13 cellular contexts compared by ENCODE assay signal in the genomic region with DNA sequence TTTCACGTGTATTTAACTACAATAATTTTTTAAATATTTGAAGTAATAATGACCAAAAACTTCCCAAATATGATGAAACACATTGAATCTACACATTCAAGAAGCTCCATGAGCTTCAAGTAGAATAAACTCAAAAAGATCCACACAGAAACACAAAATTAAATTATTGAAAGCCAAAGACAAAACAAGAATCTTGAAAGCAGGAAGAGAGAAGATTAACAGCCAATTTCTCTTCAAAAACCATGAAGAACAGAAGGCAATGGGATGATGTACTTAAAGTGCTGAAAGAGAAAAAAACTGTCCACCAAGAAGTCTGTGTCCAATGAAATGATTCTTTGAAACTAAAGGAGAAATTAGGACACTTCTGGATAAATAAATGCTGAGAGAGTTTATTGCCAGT. TPM values are rescaled to one million over a fixed set of nuclear protein-coding genes. Genes with fewer than 3 reads are reported as not detected.
A peak's percentile ranks its signal among the peaks of the same experiment; 100 is the strongest.
DNase-seq lines count a peak whose midpoint lies in the region; ATAC-seq and TF ChIP-seq lines count a peak whose summit lies in the region.
"Had no signal": no experiment of that assay in that cellular context is flagged by ENCODE, and none has a peak within 500 bp of the region (broad histone marks: within the 10 kb centered on the region; RNA-seq: fewer than 3 reads in every experiment).

No MANE protein-coding gene starts in this region.

- H3K9me3 Mint-ChIP-seq in WTC11: peaks cover 38% of the 10 kb centered on the region

- CTCF ChIA-PET in HEK293 (lab: Yijun Ruan, JAX) (no interaction called here), WTC11 (lab: Charles Lee) (no interaction called here)

- peaks cover 5% of the 10 kb centered on the region; the same call in 1 of the 2 replicates for H3K4me1 Mint-ChIP-seq in WTC11

- H3K4me1 ChIP-seq in HEK293 (ENCODE audit: control insufficient read depth, insufficient read depth, low read length): no peaks in the 10 kb centered on the region

- no peaks in the 10 kb centered on the region for H3K9me3 ChIP-seq in HEK293 (ENCODE audit: control insufficient read depth, insufficient read depth, low read depth, low read length)

- no peak for DNase-seq in WTC11 (ENCODE audit: low spot score)
- DNase-seq in activated CD4-positive, alpha-beta T cell treated with anti-CD3 and anti-CD28 coated beads for 48 hours: no peak
- no peak for DNase-seq in activated CD4-positive, alpha-beta T cell treated with anti-CD3 and anti-CD28 coated beads, Interleukin-2, amount 50 U/mL, for 1 hour
- DNase-seq: Calu3, DMS79 treated with DMSO at 0.1 percent for 48 hours, GF-D8, H9 had no signal

- H3K4me3 Mint-ChIP-seq in WTC11: no peak overlapping the region
- H3K4me3 Mint-ChIP-seq: B cell; CD8-positive, alpha-beta T cell; H9 had no signal

- no peak overlapping the region for H3K27ac ChIP-seq in HEK293 (ENCODE audit: extremely low read depth, low read depth, low read length)
- H3K27ac ChIP-seq: BLaER1 treated with 17β-estradiol and CSF1 and Interleukin-3, amounts not matched to agents 10 nM and 100 nM had no signal

- no peak for TF ChIP-seq CTCF in HEK293 (tag by site-specific recombination; IDR thresholded peaks at IDR 0.05)
- TF ChIP-seq CTCF in WTC11 (IDR thresholded peaks at IDR 0.05): no peak

- H3K27me3 Mint-ChIP-seq in WTC11 (ENCODE audit: low read depth): peaks cover 5% of the 10 kb centered on the region; the same call in 1 of the 2 replicates

- POLR2A ChIA-PET in HEK293 (lab: Yijun Ruan, JAX): no interaction called here
- POLR2A ChIA-PET in WTC11 (lab: Charles Lee): no interaction called here

- peaks cover 22% of the 10 kb centered on the region for H3K36me3 Mint-ChIP-seq in WTC11

- H3K4me3 ChIP-seq in HEK293 (ENCODE audit: low read depth, low read length): no peak overlapping the region
- H3K4me3 ChIP-seq: BLaER1 treated with 17β-estradiol and CSF1 and Interleukin-3, amounts not matched to agents 10 nM and 100 nM had no signal

- no peak for ATAC-seq in WTC11
- ATAC-seq: CD8-positive, alpha-beta T cell had no signal

- H3K27ac Mint-ChIP-seq in WTC11: no peak overlapping the region
- H3K27ac Mint-ChIP-seq: B cell, H9 had no signal

- H3K36me3 ChIP-seq in HEK293 (ENCODE audit: control insufficient read depth in 2 of 2, insufficient read depth in 1 of 2, low read length in 2 of 2): no peaks in the 10 kb centered on the region
- H3K36me3 ChIP-seq: BLaER1 treated with 17β-estradiol and CSF1 and Interleukin-3, amounts not matched to agents 10 nM and 100 nM had no signal

TF ChIP-seq in HEK293, 187 proteins besides CTCF, POLR2A, EP300 and RAD21:
- TF ChIP-seq SETDB1 (IDR thresholded peaks at IDR 0.05; ENCODE audit: insufficient read length, low read length): peak; percentile 73
- no peak for TF ChIP-seq ZNF768 (tag by site-specific recombination; IDR thresholded peaks at IDR 0.05)

TF ChIP-seq in WTC11, 78 proteins besides CTCF, POLR2A, EP300 and RAD21:
- TF ChIP-seq ZNF317 (CRISPR knock-in tag; IDR thresholded peaks at IDR 0.05; ENCODE audit: borderline replicate concordance, low read depth): peak; percentile 87; the same call in 1 of the 2 replicates
- TF ChIP-seq EMX1 (CRISPR knock-in tag; IDR thresholded peaks at IDR 0.05): no peak
- TF ChIP-seq, protein P1, sequence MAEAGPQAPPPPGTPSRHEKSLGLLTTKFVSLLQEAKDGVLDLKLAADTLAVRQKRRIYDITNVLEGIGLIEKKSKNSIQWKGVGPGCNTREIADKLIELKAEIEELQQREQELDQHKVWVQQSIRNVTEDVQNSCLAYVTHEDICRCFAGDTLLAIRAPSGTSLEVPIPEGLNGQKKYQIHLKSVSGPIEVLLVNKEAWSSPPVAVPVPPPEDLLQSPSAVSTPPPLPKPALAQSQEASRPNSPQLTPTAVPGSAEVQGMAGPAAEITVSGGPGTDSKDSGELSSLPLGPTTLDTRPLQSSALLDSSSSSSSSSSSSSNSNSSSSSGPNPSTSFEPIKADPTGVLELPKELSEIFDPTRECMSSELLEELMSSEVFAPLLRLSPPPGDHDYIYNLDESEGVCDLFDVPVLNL (CRISPR knock-in tag; IDR thresholded peaks at IDR 0.05; ENCODE audit: borderline replicate concordance, low read depth): no peak
- no peak for TF ChIP-seq ATF1 (CRISPR knock-in tag; IDR thresholded peaks at IDR 0.05)
- no peak for TF ChIP-seq USF1 (CRISPR knock-in tag; IDR thresholded peaks at IDR 0.05)
- TF ChIP-seq ETV6 (CRISPR knock-in tag; IDR thresholded peaks at IDR 0.05): no peak
- TF ChIP-seq FOXP1 (CRISPR knock-in tag; IDR thresholded peaks at IDR 0.05; ENCODE audit: borderline replicate concordance): no peak
- no peak for TF ChIP-seq GRHL2 (CRISPR knock-in tag; IDR thresholded peaks at IDR 0.05; ENCODE audit: insufficient replicate concordance, severe bottlenecking)

RNA-seq across cellular contexts. Expression of gene KRTAP10-10, which starts 5.1 kb away (rescaled TPM):
- not detected in 3 replicates for total RNA-seq in WTC11 (2021)
- total RNA-seq: A172; B cell; Calu3; CD8-positive, alpha-beta T cell; H1; H9 had no signal

RNA-seq across cellular contexts. Expression of gene KRTAP10-9, which starts 5.2 kb away (rescaled TPM):
- total RNA-seq in WTC11 (2021): not detected in 3 replicates
- total RNA-seq: A172; B cell; Calu3; CD8-positive, alpha-beta T cell; H1; H9 had no signal

RNA-seq across cellular contexts. Expression of gene KRTAP10-11, which starts 14.1 kb away (rescaled TPM):
- total RNA-seq in WTC11 (2021): not detected in 3 replicates
- total RNA-seq: A172; B cell; Calu3; CD8-positive, alpha-beta T cell; H1; H9 had no signal

RNA-seq across cellular contexts. Expression of gene KRTAP10-8, which starts 20.2 kb away (rescaled TPM):
- not detected in 3 replicates for total RNA-seq in WTC11 (2021)
- total RNA-seq: A172; B cell; Calu3; CD8-positive, alpha-beta T cell; H1; H9 had no signal

RNA-seq across cellular contexts. Expression of gene KRTAP12-4, which starts 22.4 kb away (rescaled TPM):
- total RNA-seq in WTC11 (2021): 0.50 TPM in 1 of 3 replicates, not detected in the others
- total RNA-seq: A172; B cell; Calu3; CD8-positive, alpha-beta T cell; H1; H9 had no signal
